Comparison of ENCODE assay signal across 23 cellular contexts in genomic region chr2:115484983-115485382, GRCh38.
A peak's percentile ranks its signal among the peaks of the same experiment; 100 is the strongest.
DNase-seq lines count a peak whose midpoint lies in the region; ATAC-seq, FAIRE-seq and TF ChIP-seq lines count a peak whose summit lies in the region.
"Had no signal": no experiment of that assay in that cellular context is flagged by ENCODE, and none has a peak within 500 bp of the region (broad histone marks: within the 10 kb centered on the region; RNA-seq: fewer than 3 reads in every experiment).

No MANE protein-coding gene starts in this region.

- peaks cover 27% of the 10 kb centered on the region for H3K4me1 Mint-ChIP-seq in mesothelial cell of epicardium
- H3K4me1 Mint-ChIP-seq: B cell had no signal

- BruUV-seq in IMR-90 (replicated peaks; lab: Mats Ljungman, UMichigan): no TSS peak

- no peak for TF ChIP-seq EP300 in A549 (IDR thresholded peaks at IDR 0.05)

- no peak for FAIRE-seq in A549 (lab: Jason Lieb, UNC)
- FAIRE-seq: A204.1, GM12878, GM12892, GM18507, GM19239 had no signal

- no peaks in the 10 kb centered on the region for H3K9me1 ChIP-seq in IMR-90 (ENCODE audit: insufficient read depth, low read length)

- POLR2A ChIA-PET in A549 (lab: Yijun Ruan, JAX): no interaction called here
- POLR2A ChIA-PET in IMR-90 (lab: Charles Lee; ENCODE audit: unreplicated experiment): no interaction called here

- H3K18ac ChIP-seq in IMR-90 (ENCODE audit: low read depth, low read length): no peak overlapping the region

- intact Hi-C loops in IMR-90 (cut with micrococcal nuclease): no loop called here

- peaks cover 5% of the 10 kb centered on the region for H3K36me3 Mint-ChIP-seq in mesothelial cell of epicardium
- H3K36me3 Mint-ChIP-seq: CD8-positive, alpha-beta T cell had no signal

- dilution Hi-C loops in IMR-90 (cut with HindIII; ENCODE audit: low sequenced_read_pairs, unreplicated experiment): no loop called here

- H3K27me3 Mint-ChIP-seq in mesothelial cell of epicardium (ENCODE audit: low read depth): no peaks in the 10 kb centered on the region
- H3K27me3 Mint-ChIP-seq: B cell; CD4-positive, alpha-beta T cell had no signal

- no peak overlapping the region for H3K56ac ChIP-seq in IMR-90 (ENCODE audit: extremely low read depth, insufficient read depth, low read length)

- TF ChIP-seq CTCF in A549 (IDR thresholded peaks at IDR 0.05) (no peak), IMR-90 (conservative IDR thresholded peaks at IDR 0.05; ENCODE audit: low read depth, low read length) (no peak), mesothelial cell of epicardium (IDR thresholded peaks at IDR 0.05; ENCODE audit: unreplicated experiment) (no peak)

- no peak overlapping the region for H4K5ac ChIP-seq in IMR-90 (ENCODE audit: low read depth, low read length)

- H2AFZ ChIP-seq in IMR-90 (replicated peaks; ENCODE audit: low read length, poor library complexity): no peak overlapping the region

- no peak overlapping the region for H3K4me2 ChIP-seq in A549
- no peak overlapping the region for H3K4me2 ChIP-seq in IMR-90 (ENCODE audit: low read depth, low read length)
- H3K4me2 ChIP-seq: BLaER1 treated with 17β-estradiol and CSF1 and Interleukin-3, amounts not matched to agents 10 nM and 100 nM had no signal

- H3K4ac ChIP-seq in IMR-90 (ENCODE audit: low read depth, low read length): no peak overlapping the region

- H3K4me3 ChIP-seq in A549 (no peak overlapping the region), IMR-90 (ENCODE audit: insufficient read depth, low read depth, low read length) (no peak overlapping the region)
- H3K4me3 ChIP-seq: BLaER1 treated with 17β-estradiol and CSF1 and Interleukin-3, amounts not matched to agents 10 nM and 100 nM; GM12878 had no signal

- ATAC-seq in A549: no peak
- no peak for ATAC-seq in IMR-90 (ENCODE audit: low read depth)
- no peak for ATAC-seq in GM21526 (IDR thresholded peaks at IDR 0.05; ENCODE audit: low FRiP score, unreplicated experiment)
- ATAC-seq in GM18907 (IDR thresholded peaks at IDR 0.05; ENCODE audit: unreplicated experiment): no peak
- ATAC-seq: CD8-positive, alpha-beta T cell; GM12878 had no signal

- no peaks in the 10 kb centered on the region for H3K79me1 ChIP-seq in IMR-90 (ENCODE audit: low read depth in 1 of 2, low read length in 2 of 2)

- TF ChIP-seq RAD21 in A549 (conservative IDR thresholded peaks at IDR 0.05 in 1 of 2, IDR thresholded peaks at IDR 0.05 in 1 of 2) (no peak), IMR-90 (IDR thresholded peaks at IDR 0.05; ENCODE audit: low read length) (no peak)

- no peak overlapping the region for H4K8ac ChIP-seq in IMR-90 (ENCODE audit: low read depth in 2 of 2, low read length in 2 of 2)

- H2BK5ac ChIP-seq in IMR-90 (ENCODE audit: low read depth, low read length, poor library complexity, severe bottlenecking): no peak overlapping the region

- no peak overlapping the region for H2BK120ac ChIP-seq in IMR-90 (ENCODE audit: low read depth, low read length)

- no peak overlapping the region for H4K91ac ChIP-seq in IMR-90 (ENCODE audit: insufficient read depth, low read depth, low read length)

- H4K20me1 ChIP-seq in IMR-90 (ENCODE audit: insufficient read depth, low read length): no peaks in the 10 kb centered on the region
- H4K20me1 ChIP-seq: BLaER1 treated with 17β-estradiol and CSF1 and Interleukin-3, amounts not matched to agents 10 nM and 100 nM had no signal

- no peak overlapping the region for H2AK5ac ChIP-seq in IMR-90 (ENCODE audit: low read depth, low read length)

- WGBS in A549 (ENCODE audit: missing lambda C conversion rate): 0% methylated on average over 4 of the region's 4 CpGs
- WGBS in IMR-90 (ENCODE audit: extremely low coverage in 2 of 2, insufficient read length in 1 of 2), 2 experiments: no CpG with 5 or more reads among the region's 4 CpGs

- no peak overlapping the region for H3K4me3 Mint-ChIP-seq in mesothelial cell of epicardium
- H3K4me3 Mint-ChIP-seq: B cell; CD4-positive, alpha-beta T cell; CD8-positive, alpha-beta T cell had no signal

- H3K27me3 ChIP-seq in IMR-90 (ENCODE audit: control insufficient read depth, insufficient read depth, low read length): no peaks in the 10 kb centered on the region
- H3K27me3 ChIP-seq: BLaER1 treated with 17β-estradiol and CSF1 and Interleukin-3, amounts not matched to agents 10 nM and 100 nM had no signal

- 0 out of 3 replicates have a peak, but pooled peaks cover 2% of the 10 kb centered on the region for H3K9me3 ChIP-seq in A549
- no peaks in the 10 kb centered on the region; the same call in 1 of the 2 replicates for H3K9me3 ChIP-seq in IMR-90 (ENCODE audit: control insufficient read depth, insufficient read depth, low read length)
- H3K9me3 ChIP-seq: BLaER1 treated with 17β-estradiol and CSF1 and Interleukin-3, amounts not matched to agents 10 nM and 100 nM had no signal

- no peak overlapping the region for H3K23ac ChIP-seq in IMR-90 (ENCODE audit: low read depth, low read length)

- H2AK9ac ChIP-seq in IMR-90 (replicated peaks; ENCODE audit: low read depth, low read length, poor library complexity): no peak overlapping the region

- in situ Hi-C loops in IMR-90 (cut with MboI; ENCODE audit: low sequenced_read_pairs): no loop called here

- no peak overlapping the region for H2BK15ac ChIP-seq in IMR-90 (ENCODE audit: low read depth, low read length)

- peak overlapping the region; percentile 6 for H3K27ac Mint-ChIP-seq in mesothelial cell of epicardium
- H3K27ac Mint-ChIP-seq: B cell; CD4-positive, alpha-beta T cell; CD8-positive, alpha-beta T cell had no signal

- no peak for TF ChIP-seq POLR2A in A549 (IDR thresholded peaks at IDR 0.05; ENCODE audit: low read length)
- TF ChIP-seq POLR2A in IMR-90 (IDR thresholded peaks at IDR 0.05; ENCODE audit: low read depth, low read length): no peak

- H3K9ac ChIP-seq in IMR-90 (ENCODE audit: low read depth, low read length): no peak overlapping the region
- H3K9ac ChIP-seq: BLaER1 treated with 17β-estradiol and CSF1 and Interleukin-3, amounts not matched to agents 10 nM and 100 nM had no signal

- H3K9me3 Mint-ChIP-seq in mesothelial cell of epicardium: peaks cover 6% of the 10 kb centered on the region

- no peak overlapping the region for H3K14ac ChIP-seq in IMR-90 (replicated peaks; ENCODE audit: low read depth, low read length)

- H2BK20ac ChIP-seq in IMR-90 (ENCODE audit: low read depth, low read length): no peak overlapping the region

- no peak for DNase-seq in A549 (ENCODE audit: low read depth in 1 of 2, low spot score in 1 of 2)
- DNase-seq in IMR-90: no peak
- DNase-seq in mesothelial cell of epicardium (ENCODE audit: low spot score in 2 of 2, unreplicated experiment in 2 of 2): no peak
- DNase-seq: 8988T; AML-193; CD4-positive, alpha-beta T cell; CD8-positive, alpha-beta T cell; DMS 273 treated with DMSO at 0.1 percent for 48 hours; DMS153; DMS79; DND-41; EL; GDM1 had no signal

- CTCF ChIA-PET in A549 (lab: Yijun Ruan, JAX): no interaction called here
- CTCF ChIA-PET in IMR-90 (lab: Yijun Ruan, JAX): no interaction called here

- H3K27ac ChIP-seq in A549: no peak overlapping the region
- no peak overlapping the region for H3K27ac ChIP-seq in IMR-90 (ENCODE audit: insufficient read depth, low read length)
- H3K27ac ChIP-seq: BLaER1 treated with 17β-estradiol and CSF1 and Interleukin-3, amounts not matched to agents 10 nM and 100 nM; C4-2B had no signal

- no peaks in the 10 kb centered on the region for H3K36me3 ChIP-seq in IMR-90 (ENCODE audit: control insufficient read depth, insufficient read depth, low read length)
- H3K36me3 ChIP-seq: BLaER1 treated with 17β-estradiol and CSF1 and Interleukin-3, amounts not matched to agents 10 nM and 100 nM had no signal

- H3K4me1 ChIP-seq in A549 (no peaks in the 10 kb centered on the region), IMR-90 (ENCODE audit: control insufficient read depth, insufficient read depth, low read length) (no peaks in the 10 kb centered on the region)
- H3K4me1 ChIP-seq: BLaER1 treated with 17β-estradiol and CSF1 and Interleukin-3, amounts not matched to agents 10 nM and 100 nM had no signal

TF ChIP-seq in A549, 52 proteins besides CTCF, POLR2A, EP300 and RAD21:
- TF ChIP-seq MAFK (IDR thresholded peaks at IDR 0.05; ENCODE audit: partially characterized antibody) (peak; percentile 53), ATOH8 (CRISPR knock-in tag; IDR thresholded peaks at IDR 0.05; ENCODE audit: low read depth) (no peak)

TF ChIP-seq in IMR-90, 13 proteins besides CTCF, POLR2A, EP300 and RAD21:
- TF ChIP-seq MAFK (IDR thresholded peaks at IDR 0.05; ENCODE audit: low read depth, low read length) (0 out of 2 replicates have a peak, but pooled peaks have one; percentile 39), RCOR1 (IDR thresholded peaks at IDR 0.05; ENCODE audit: insufficient replicate concordance, low read length) (no peak), FOS (IDR thresholded peaks at IDR 0.05; ENCODE audit: low read depth, low read length) (no peak), MAZ (IDR thresholded peaks at IDR 0.05; ENCODE audit: borderline replicate concordance, low read depth, low read length) (no peak)
